Comparison of ENCODE assay signal across 10 cellular contexts in the genomic region with DNA sequence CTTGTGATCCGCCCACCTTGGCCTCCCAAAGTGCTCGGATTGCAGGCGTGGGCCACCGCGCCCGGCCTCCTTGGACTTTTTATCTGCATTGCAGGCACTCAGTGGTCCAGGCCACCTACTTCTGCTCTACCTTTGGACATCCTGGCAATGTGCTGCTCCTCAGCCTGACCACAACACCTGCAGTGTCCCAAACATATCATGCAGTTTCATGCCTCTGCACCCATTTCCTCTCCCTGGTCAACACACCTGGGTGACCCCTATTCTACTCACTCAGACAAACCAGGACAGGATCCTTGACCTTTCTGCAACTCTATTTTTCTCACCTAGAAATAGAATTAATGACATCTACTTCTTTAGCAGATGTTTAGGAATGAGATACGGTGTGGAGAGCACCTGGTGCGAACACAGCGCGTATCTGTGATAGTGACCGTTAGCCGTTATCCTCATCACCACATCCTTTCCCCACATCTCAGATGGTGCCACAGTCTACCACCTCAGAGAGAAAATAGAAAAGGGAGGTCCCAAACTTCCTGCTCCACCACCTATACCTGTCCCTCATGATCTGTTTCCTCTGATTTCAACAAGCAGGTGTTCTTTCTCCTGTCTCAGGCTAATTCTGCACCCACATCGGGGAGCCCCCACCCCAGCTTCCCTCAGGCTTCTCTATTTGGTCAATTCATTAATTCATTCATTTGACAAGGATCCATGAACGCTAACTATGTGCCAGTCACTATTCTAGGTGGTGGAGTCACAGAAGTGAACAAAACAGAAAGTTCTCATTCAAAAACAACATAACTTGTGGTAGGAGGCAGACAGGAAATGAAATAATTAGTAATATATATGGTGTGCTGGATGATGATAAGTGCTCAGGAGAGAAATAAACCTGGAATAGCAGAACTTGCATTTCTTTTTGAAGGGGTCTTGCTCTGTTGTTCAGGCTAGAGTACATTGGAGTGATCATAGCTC. TPM values are rescaled to one million over a fixed set of nuclear protein-coding genes. Genes with fewer than 3 reads are reported as not detected.
DNase-seq lines count a peak whose midpoint lies in the region; ATAC-seq lines count a peak whose summit lies in the region.
"Had no signal": no experiment of that assay in that cellular context is flagged by ENCODE, and none has a peak within 500 bp of the region (broad histone marks: within the 10 kb centered on the region; RNA-seq: fewer than 3 reads in every experiment).

No MANE protein-coding gene starts in this region.

- H3K27ac Mint-ChIP-seq in memory B cell, result peak overlapping the region; percentile 12

- H3K36me3 Mint-ChIP-seq in memory B cell, result no peaks in the 10 kb centered on the region

- peak overlapping the region; percentile 43 for H3K4me3 Mint-ChIP-seq in memory B cell

- peaks cover 28% of the 10 kb centered on the region for H3K4me1 Mint-ChIP-seq in memory B cell

- peak; percentile 54 for ATAC-seq in GM18873 (IDR thresholded peaks at IDR 0.05; ENCODE audit: low FRiP score, unreplicated experiment)
- peak; percentile 42 for ATAC-seq in GM21526 (IDR thresholded peaks at IDR 0.05; ENCODE audit: low FRiP score, unreplicated experiment)
- peak; percentile 39 for ATAC-seq in HG03521 (IDR thresholded peaks at IDR 0.05; ENCODE audit: unreplicated experiment)
- no peak for ATAC-seq in memory B cell (ENCODE audit: low read depth)
- ATAC-seq in left lobe of liver, result no peak

- no peaks in the 10 kb centered on the region for H3K9me3 Mint-ChIP-seq in memory B cell

- DNase-seq in memory B cell (ENCODE audit: low spot score in 2 of 2), result no peak
- no peak for DNase-seq in NCI-H1694 treated with DMSO at 0.1 percent for 48 hours (lab: John Stamatoyannopoulos, UW)
- DNase-seq in anterior cingulate cortex (lab: John Stamatoyannopoulos, UW), result no peak
- no peak for DNase-seq in left lobe of liver (ENCODE audit: low spot score)
- DNase-seq: dorsolateral prefrontal cortex, NCI-H1417 treated with DMSO at 0.1 percent for 48 hours, testis had no signal

- peaks cover 17% of the 10 kb centered on the region for H3K27me3 Mint-ChIP-seq in memory B cell

RNA-seq across cellular contexts. Expression of a gene that starts 4.3 kb away (rescaled TPM):
- total RNA-seq in left lobe of liver, result 19.3 TPM

RNA-seq across cellular contexts. Expression of a gene that starts 22.2 kb away (rescaled TPM):
- total RNA-seq in left lobe of liver, result 3.0 TPM

RNA-seq across cellular contexts. Expression of a gene that starts 41.3 kb away (rescaled TPM):
- 9.5 TPM for total RNA-seq in left lobe of liver

Comparison
In these comparisons a context has a peak if more than half of its experiments do, and no peak if none do; other contexts are left out.
1. ATAC-seq: peak in GM18873 (single experiment), GM21526 (single experiment) and HG03521 (single experiment); none in memory B cell (single experiment) and left lobe of liver (single experiment).